1 cellular context compared by ENCODE assay signal in the genomic region with DNA sequence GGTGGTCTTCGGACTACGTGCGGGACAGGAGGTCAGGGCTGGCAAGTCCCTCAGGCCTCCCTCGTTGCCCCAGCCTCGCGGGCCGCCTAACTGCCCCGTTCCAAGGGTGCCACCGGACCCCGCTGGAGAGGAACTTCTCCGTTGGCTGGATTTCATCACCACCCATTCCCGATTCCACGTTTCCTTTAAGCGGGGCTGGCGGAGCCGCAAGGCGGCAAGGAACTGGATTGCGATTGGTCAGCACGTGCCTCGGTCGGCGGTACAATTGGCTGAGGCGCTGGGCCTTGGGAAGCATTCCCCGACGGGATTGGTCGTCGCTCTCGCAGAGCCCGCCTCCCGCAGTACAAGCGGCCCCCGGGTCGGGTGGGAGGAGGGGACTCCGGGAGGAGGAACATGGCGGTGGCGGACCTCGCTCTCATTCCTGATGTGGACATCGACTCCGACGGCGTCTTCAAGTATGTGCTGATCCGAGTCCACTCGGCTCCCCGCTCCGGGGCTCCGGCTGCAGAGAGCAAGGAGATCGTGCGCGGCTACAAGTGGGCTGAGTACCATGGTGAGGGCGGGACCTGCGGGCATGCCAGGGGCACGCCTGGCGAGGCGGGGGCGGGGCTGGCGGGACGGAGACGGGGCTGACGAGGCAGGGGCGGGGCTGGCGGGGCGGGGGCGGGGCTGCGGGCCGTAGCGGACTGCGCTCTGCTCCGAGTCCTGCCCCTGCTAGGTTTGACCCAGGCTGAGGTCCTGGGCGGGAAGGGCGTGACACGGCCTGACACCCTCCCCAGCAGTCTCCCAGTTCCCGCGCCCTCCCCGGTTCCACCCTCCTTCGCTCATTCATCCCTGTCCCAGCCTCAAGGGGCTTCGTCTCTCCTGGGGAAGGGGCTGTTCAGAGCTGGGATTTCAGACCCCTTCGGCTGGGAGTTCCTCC.
TF ChIP-seq lines count a peak whose summit lies in the region.

PHPT1 (plus strand) TSS at position 372 of the 922 bp plus-strand sequence; CDS start at position 394, 22 bp downstream.

TF ChIP-seq in HepG2, 621 proteins besides CTCF, POLR2A, EP300 and RAD21 (continued from another document):
- TF ChIP-seq TSC22D2 (CRISPR knock-in tag; IDR thresholded peaks at IDR 0.05; ENCODE audit: borderline replicate concordance) (peak; percentile 47; the same call in 1 of the 2 replicates), FOXP4 (CRISPR knock-in tag; IDR thresholded peaks at IDR 0.05) (peak; percentile 62; the same call in 1 of the 2 replicates), ZNF337 (CRISPR knock-in tag; IDR thresholded peaks at IDR 0.05; ENCODE audit: borderline replicate concordance, low read depth) (no peak), TEAD2 (CRISPR knock-in tag; IDR thresholded peaks at IDR 0.05) (no peak), ZBTB21 (CRISPR knock-in tag; IDR thresholded peaks at IDR 0.05) (no peak), TIGD3 (CRISPR knock-in tag; IDR thresholded peaks at IDR 0.05; ENCODE audit: borderline replicate concordance) (no peak), CEBPB (IDR thresholded peaks at IDR 0.05; ENCODE audit: borderline replicate concordance, low read depth, low read length) (peak; percentile 86), EHMT2 (IDR thresholded peaks at IDR 0.05; ENCODE audit: borderline replicate concordance, low read depth, low read length) (no peak), POLR2G (IDR thresholded peaks at IDR 0.05; ENCODE audit: low read depth, low read length) (peak; percentile 89), TFAP4 (IDR thresholded peaks at IDR 0.05; ENCODE audit: borderline replicate concordance, low read depth) (0 out of 2 replicates have a peak, but pooled peaks have one; percentile 10)
- TF ChIP-seq, protein P1, sequence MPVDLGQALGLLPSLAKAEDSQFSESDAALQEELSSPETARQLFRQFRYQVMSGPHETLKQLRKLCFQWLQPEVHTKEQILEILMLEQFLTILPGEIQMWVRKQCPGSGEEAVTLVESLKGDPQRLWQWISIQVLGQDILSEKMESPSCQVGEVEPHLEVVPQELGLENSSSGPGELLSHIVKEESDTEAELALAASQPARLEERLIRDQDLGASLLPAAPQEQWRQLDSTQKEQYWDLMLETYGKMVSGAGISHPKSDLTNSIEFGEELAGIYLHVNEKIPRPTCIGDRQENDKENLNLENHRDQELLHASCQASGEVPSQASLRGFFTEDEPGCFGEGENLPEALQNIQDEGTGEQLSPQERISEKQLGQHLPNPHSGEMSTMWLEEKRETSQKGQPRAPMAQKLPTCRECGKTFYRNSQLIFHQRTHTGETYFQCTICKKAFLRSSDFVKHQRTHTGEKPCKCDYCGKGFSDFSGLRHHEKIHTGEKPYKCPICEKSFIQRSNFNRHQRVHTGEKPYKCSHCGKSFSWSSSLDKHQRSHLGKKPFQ (CRISPR knock-in tag; IDR thresholded peaks at IDR 0.05; ENCODE audit: insufficient replicate concordance), result no peak
